Comparison of ENCODE assay signal across 13 cellular contexts in the genomic region with DNA sequence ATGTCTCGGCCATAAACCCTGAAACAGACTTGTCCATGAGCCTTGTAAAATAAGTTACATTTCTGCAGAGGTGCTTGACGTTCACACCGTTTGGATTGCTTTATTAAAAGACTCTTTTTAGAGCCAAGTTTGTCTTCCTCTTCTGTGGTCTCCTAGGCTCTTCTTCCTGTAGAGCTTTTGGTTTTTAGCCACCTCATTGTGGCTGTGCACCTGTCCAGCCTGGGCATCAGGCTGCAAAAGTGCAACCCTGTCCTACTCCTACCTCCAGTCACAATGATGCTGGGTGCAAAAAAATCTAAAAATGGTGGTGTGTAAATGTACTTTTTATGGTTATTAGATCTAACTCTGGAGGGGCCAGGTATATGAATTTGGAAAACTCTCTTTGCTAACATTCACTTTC.
"Had no signal": no experiment of that assay in that cellular context is flagged by ENCODE, and none has a peak within 500 bp of the region (broad histone marks: within the 10 kb centered on the region; RNA-seq: fewer than 3 reads in every experiment).

No MANE protein-coding gene starts in this region.

- H3K4me3 ChIP-seq: neural progenitor cell, psoas muscle, right lobe of liver, suprapubic skin, upper lobe of left lung had no signal

- H3K9me3 Mint-ChIP-seq: endodermal cell; immature natural killer cell; neural progenitor cell; stimulated activated naive CD8-positive, alpha-beta T cell treated with anti-CD3 and anti-CD28 coated beads, Interleukin-15, Interleukin-2, amounts not matched to agents 100 ng/mL and 50 ng/mL, for 24 hours had no signal

- H3K36me3 ChIP-seq: neural progenitor cell, right lobe of liver, suprapubic skin, upper lobe of left lung had no signal

- H3K27me3 ChIP-seq: right lobe of liver, suprapubic skin, upper lobe of left lung had no signal

- ATAC-seq: psoas muscle, right lobe of liver had no signal

- H3K9ac ChIP-seq: neural progenitor cell had no signal

- H3K36me3 Mint-ChIP-seq: immature natural killer cell, neural progenitor cell had no signal

- H3K27me3 Mint-ChIP-seq: stimulated activated naive CD8-positive, alpha-beta T cell treated with anti-CD3 and anti-CD28 coated beads, Interleukin-15, Interleukin-2, amounts not matched to agents 100 ng/mL and 50 ng/mL, for 24 hours had no signal

- H3K27ac Mint-ChIP-seq: endodermal cell; immature natural killer cell; neural progenitor cell; stimulated activated naive CD8-positive, alpha-beta T cell treated with anti-CD3 and anti-CD28 coated beads, Interleukin-15, Interleukin-2, amounts not matched to agents 100 ng/mL and 50 ng/mL, for 24 hours had no signal

- H3K27ac ChIP-seq: neural progenitor cell, psoas muscle, right lobe of liver, suprapubic skin, upper lobe of left lung had no signal

- H3K4me2 ChIP-seq: neural progenitor cell had no signal

- H3K4me1 ChIP-seq: neural progenitor cell had no signal

- H3K4me3 Mint-ChIP-seq: endodermal cell; neural progenitor cell; stimulated activated naive CD8-positive, alpha-beta T cell treated with anti-CD3 and anti-CD28 coated beads, Interleukin-15, Interleukin-2, amounts not matched to agents 100 ng/mL and 50 ng/mL, for 24 hours had no signal

- H2AFZ ChIP-seq: neural progenitor cell had no signal

- DNase-seq: activated CD4-positive, alpha-beta T cell treated with anti-CD3 and anti-CD28 coated beads, Interleukin-2, amount 50 U/mL, for 48 hours; activated CD4-positive, CD25-positive, alpha-beta regulatory T cell treated with anti-CD3 and anti-CD28 coated beads, Interleukin-2, amount 50 U/mL, for 72 hours; activated naive CD4-positive, alpha-beta T cell treated with Interleukin-2 at 50 U/mL for 16 hours; endodermal cell; head of caudate nucleus; immature natural killer cell; mesendoderm; psoas muscle; right lobe of liver; upper lobe of left lung had no signal

- H3K9me3 ChIP-seq: psoas muscle, right lobe of liver, suprapubic skin, upper lobe of left lung had no signal
